In the genomic region with DNA sequence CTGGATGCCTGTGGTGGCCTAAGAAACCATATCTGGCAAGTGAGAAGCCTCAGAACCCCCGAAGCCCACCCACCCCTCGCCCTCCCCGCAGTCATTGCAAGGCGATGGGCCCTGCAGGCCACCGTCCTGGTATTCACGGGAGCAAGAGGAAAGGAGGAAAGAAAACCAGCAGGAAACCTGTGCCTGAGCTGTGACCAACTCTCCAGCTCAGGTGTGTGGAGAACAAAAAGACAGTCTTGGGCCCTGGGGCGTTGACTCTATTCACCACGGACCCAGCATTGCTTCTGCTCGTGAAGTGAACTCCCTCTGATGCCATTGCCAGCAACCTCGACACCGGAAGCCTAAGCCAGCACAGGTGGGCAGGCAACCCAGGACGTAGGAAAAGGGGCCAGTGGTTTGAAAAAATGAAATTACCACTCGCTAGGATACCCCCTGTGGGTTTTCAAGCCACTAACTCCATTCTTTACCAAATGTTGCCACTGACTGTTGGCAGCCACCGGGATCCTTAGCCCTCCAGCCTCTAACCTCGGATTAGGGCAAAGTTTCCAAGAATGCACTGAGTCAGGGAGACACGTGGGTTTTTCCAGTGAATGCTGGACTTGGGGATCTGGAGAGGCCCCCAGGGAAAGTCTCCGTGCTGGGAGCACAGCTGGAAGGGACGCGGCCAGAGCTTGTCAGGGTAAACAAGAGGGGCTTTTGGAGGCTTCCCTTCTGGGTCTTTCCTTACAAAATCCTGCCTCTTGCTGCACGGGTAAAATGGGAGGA, we compare ENCODE assay signal across 22 cellular contexts. TPM values are rescaled to one million over a fixed set of nuclear protein-coding genes. Genes with fewer than 3 reads are reported as not detected.
DNase-seq lines count a peak whose midpoint lies in the region; ATAC-seq and TF ChIP-seq lines count a peak whose summit lies in the region.
"Had no signal": no experiment of that assay in that cellular context is flagged by ENCODE, and none has a peak within 500 bp of the region (broad histone marks: within the 10 kb centered on the region; RNA-seq: fewer than 3 reads in every experiment).

No MANE protein-coding gene starts in this region.

- H4K20me1 ChIP-seq in osteoblast (ENCODE audit: insufficient read depth, low read length), result no peaks in the 10 kb centered on the region

- ATAC-seq in esophagus mucosa, result peak; percentile 59
- ATAC-seq: activated T-helper 17 cell treated with anti-CD3 and anti-CD28 coated beads, Interleukin-2, amount 50 U/mL, for 72 hours; psoas muscle; upper lobe of right lung had no signal

- H3K36me3 ChIP-seq in NT2/D1 (ENCODE audit: insufficient read depth, insufficient read length, low read length) (no peaks in the 10 kb centered on the region), osteoblast (ENCODE audit: insufficient read depth, low read length) (no peaks in the 10 kb centered on the region)
- H3K36me3 ChIP-seq: SJSA1, upper lobe of right lung had no signal

- no peak for TF ChIP-seq CTCF in AG04450 (IDR thresholded peaks at IDR 0.05; ENCODE audit: low read depth, low read length)
- TF ChIP-seq CTCF in osteoblast (IDR thresholded peaks at IDR 0.05; ENCODE audit: extremely low read depth, low read depth, low read length), result no peak

- DNase-seq in AG04450 (ENCODE audit: low read depth, low spot score) (no peak), NT2/D1 (ENCODE audit: low read depth, low spot score) (no peak), osteoblast (ENCODE audit: insufficient read length, low spot score, missing footprints) (peak; percentile 87), NCI-H82 treated with DMSO at 0.1 percent for 48 hours (lab: John Stamatoyannopoulos, UW; ENCODE audit: unreplicated experiment) (no peak), NCI-H748 (lab: John Stamatoyannopoulos, UW; ENCODE audit: unreplicated experiment) (no peak), NK-92 (lab: John Stamatoyannopoulos, UW; ENCODE audit: unreplicated experiment) (no peak), GM03348 (ENCODE audit: low spot score) (no peak)
- DNase-seq: cerebellar nuclear complex; DMS 273 treated with DMSO at 0.1 percent for 48 hours; GM23248; Kasumi-1; naive B cell; NCI-H1694 treated with DMSO at 0.1 percent for 48 hours; NCI-H446 treated with DMSO at 0.1 percent for 48 hours; psoas muscle; stimulated activated CD4-positive, alpha-beta T cell treated with anti-CD3 and anti-CD28 coated beads, Interleukin-12 subunit alpha, Interleukin-12 subunit beta, amount 100 ng/mL, for 4 hours; T-helper 2 cell; upper lobe of right lung had no signal

- CTCF ChIA-PET in AG04450 (lab: Charles Lee), result interaction anchor here (0.7 kb wide), 1 partner anchor 24 kb away, joined by 3 read pairs; no protein-coding TSS in a partner anchor

- H3K79me2 ChIP-seq in osteoblast (ENCODE audit: insufficient read depth, low read length), result no peaks in the 10 kb centered on the region

- peak overlapping the region; percentile 61 for H3K9ac ChIP-seq in NT2/D1 (ENCODE audit: insufficient read length, low read depth)
- H3K9ac ChIP-seq: GM23248 had no signal

- no peaks in the 10 kb centered on the region; the same call in 1 of the 2 replicates for H3K9me3 ChIP-seq in AG04450 (ENCODE audit: control insufficient read depth, insufficient read depth, low read length)
- H3K9me3 ChIP-seq in NT2/D1 (ENCODE audit: insufficient read depth, low read length), result no peaks in the 10 kb centered on the region
- H3K9me3 ChIP-seq in osteoblast (ENCODE audit: low read depth, low read length), result no peaks in the 10 kb centered on the region
- H3K9me3 ChIP-seq: psoas muscle, SJSA1, upper lobe of right lung had no signal

- H3K27me3 ChIP-seq in AG04450 (ENCODE audit: control insufficient read depth, insufficient read depth, low read length) (peaks cover 6% of the 10 kb centered on the region), NT2/D1 (ENCODE audit: insufficient read depth, insufficient read length) (no peaks in the 10 kb centered on the region), osteoblast (ENCODE audit: insufficient read depth, low read length) (peaks cover 6% of the 10 kb centered on the region)
- H3K27me3 ChIP-seq: SJSA1 had no signal

- H3K4me2 ChIP-seq in osteoblast (ENCODE audit: insufficient read depth, low read length), result peak overlapping the region; percentile 51

- POLR2A ChIA-PET in AG04450 (lab: Yijun Ruan, JAX), result no interaction called here

- H3K4me1 ChIP-seq in NT2/D1 (ENCODE audit: insufficient read depth, insufficient read length) (peaks cover 10% of the 10 kb centered on the region), osteoblast (ENCODE audit: insufficient read depth, low read length) (peaks cover 7% of the 10 kb centered on the region)
- H3K4me1 ChIP-seq: psoas muscle, upper lobe of right lung had no signal

- H3K27ac ChIP-seq in AG04450 (ENCODE audit: low read depth, low read length), result peak overlapping the region; percentile 2
- no peak overlapping the region for H3K27ac ChIP-seq in osteoblast (ENCODE audit: low read depth, low read length)
- H3K27ac ChIP-seq: C4-2B, GM23248, psoas muscle, SJSA1, upper lobe of right lung had no signal

- peak overlapping the region; percentile 39 for H2AFZ ChIP-seq in osteoblast (ENCODE audit: low read length)
- H2AFZ ChIP-seq: GM23248 had no signal

- H3K4me3 ChIP-seq in AG04450 (ENCODE audit: low read depth, low read length), result no peak overlapping the region
- H3K4me3 ChIP-seq in NT2/D1 (ENCODE audit: insufficient read length, low read depth), result no peak overlapping the region
- peak overlapping the region; percentile 34 for H3K4me3 ChIP-seq in osteoblast (ENCODE audit: insufficient read depth, low read length)
- H3K4me3 ChIP-seq: GM23248, psoas muscle, SJSA1, upper lobe of right lung had no signal

RNA-seq across cellular contexts. Expression of gene FA2H, which starts 25.1 kb away (rescaled TPM):
- polyA plus RNA-seq in AG04450 (2011; rRNA removed), result not detected in 2 replicates
- polyA minus RNA-seq in AG04450 (2011; rRNA and poly(A)+ RNA removed), result not detected in 2 replicates
- total RNA-seq in esophagus mucosa, result 1.3 TPM
- not detected in 2 replicates for total RNA-seq in osteoblast
- total RNA-seq: GM23248, psoas muscle, SJSA1 had no signal
- polyA plus RNA-seq: GM23248 had no signal

RNA-seq across cellular contexts. Expression of gene MLKL, which starts 48.8 kb away (rescaled TPM):
- 4.1 and 5.8 TPM in 2 replicates for polyA plus RNA-seq in AG04450 (2011; rRNA removed)
- polyA minus RNA-seq in AG04450 (2011; rRNA and poly(A)+ RNA removed), result 2.2 and 2.6 TPM in 2 replicates
- total RNA-seq in esophagus mucosa, result 12.4 TPM
- 5.1 and 9.1 TPM in 2 replicates for total RNA-seq in osteoblast
